In the genomic region with DNA sequence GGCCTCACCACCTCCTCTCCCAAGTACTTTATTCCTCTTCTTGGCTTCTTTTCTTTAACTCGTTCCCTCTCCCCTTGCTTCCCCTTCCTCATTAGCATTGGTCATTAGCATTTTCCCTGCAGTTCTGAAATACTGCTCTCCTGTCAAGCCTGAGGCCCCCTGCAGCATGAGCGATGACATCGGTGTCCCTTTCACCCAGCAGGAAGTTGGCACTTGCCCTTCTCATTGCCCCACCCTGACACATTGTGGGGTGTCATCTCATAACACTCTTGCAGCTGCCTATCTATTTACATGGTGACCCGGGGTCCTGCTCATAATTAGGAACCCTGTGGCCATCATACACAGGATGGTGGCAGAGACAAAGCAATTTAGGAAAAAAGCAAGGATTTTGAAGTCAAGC, we compare ENCODE assay signal across 16 cellular contexts.
"Had no signal": no experiment of that assay in that cellular context is flagged by ENCODE, and none has a peak within 500 bp of the region (broad histone marks: within the 10 kb centered on the region; RNA-seq: fewer than 3 reads in every experiment).

No MANE protein-coding gene starts in this region.

- H3K27me3 ChIP-seq: esophagus squamous epithelium had no signal

- H3K4me1 ChIP-seq: parathyroid adenoma, spleen had no signal

- H3K27ac Mint-ChIP-seq: activated naive CD8-positive, alpha-beta T cell; activated T-cell treated with anti-CD3 and anti-CD28 coated beads, Interleukin-2, amount 50 U/mL, for 72 hours; naive thymus-derived CD8-positive, alpha-beta T cell; stimulated activated memory B cell treated with anti-CD40 and anti-IgM and Interleukin-4, amounts not matched to agents 10 μg/mL and 1 μg/mL and 100 μg/mL, for 72 hours; T-helper 1 cell treated with Interleukin-12 subunit alpha and Interleukin-12 subunit beta and Interleukin-4 antibody, amounts not matched to agents 30 μg/mL and 1 μg/mL, for 36 hours had no signal

- ATAC-seq: activated T-cell treated with anti-CD3 and anti-CD28 coated beads, Interleukin-2, amount 50 U/mL, for 72 hours; left cardiac atrium; naive thymus-derived CD8-positive, alpha-beta T cell; stimulated activated memory B cell treated with anti-CD40 and anti-IgM and Interleukin-4, amounts not matched to agents 10 μg/mL and 1 μg/mL and 100 μg/mL, for 72 hours had no signal

- H3K4me3 Mint-ChIP-seq: activated naive CD8-positive, alpha-beta T cell; activated T-cell treated with anti-CD3 and anti-CD28 coated beads, Interleukin-2, amount 50 U/mL, for 72 hours; naive thymus-derived CD8-positive, alpha-beta T cell; stimulated activated memory B cell treated with anti-CD40 and anti-IgM and Interleukin-4, amounts not matched to agents 10 μg/mL and 1 μg/mL and 100 μg/mL, for 72 hours; T-helper 1 cell treated with Interleukin-12 subunit alpha and Interleukin-12 subunit beta and Interleukin-4 antibody, amounts not matched to agents 30 μg/mL and 1 μg/mL, for 36 hours had no signal

- H3K4me3 ChIP-seq: esophagus squamous epithelium, spleen, thoracic aorta had no signal

- H3K27ac ChIP-seq: esophagus squamous epithelium, parathyroid adenoma, spleen, thoracic aorta had no signal

- DNase-seq: activated CD4-positive, CD25-positive, alpha-beta regulatory T cell treated with anti-CD3 and anti-CD28 coated beads, Interleukin-2, amount 50 U/mL, for 72 hours; activated CD8-positive, alpha-beta memory T cell treated with anti-CD3 and anti-CD28 coated beads for 24 hours; activated CD8-positive, alpha-beta memory T cell treated with anti-CD3 and anti-CD28 coated beads, Interleukin-2, amount 50 U/mL, for 48 hours; activated gamma-delta T cell treated with Interleukin-2 at 50 U/mL for 16 hours; activated T-cell treated with anti-CD3 and anti-CD28 coated beads, Interleukin-2, amount 50 U/mL, for 72 hours; effector memory CD4-positive, alpha-beta T cell; esophagus squamous epithelium; left cardiac atrium; naive thymus-derived CD8-positive, alpha-beta T cell; spleen; stimulated activated CD4-positive, alpha-beta T cell treated with anti-CD3 and anti-CD28 coated beads, Interleukin-4, amount 100 ng/mL, for 4 hours had no signal

- H3K9me3 Mint-ChIP-seq: activated T-cell treated with anti-CD3 and anti-CD28 coated beads, Interleukin-2, amount 50 U/mL, for 72 hours; naive thymus-derived CD8-positive, alpha-beta T cell; T-helper 1 cell treated with Interleukin-12 subunit alpha and Interleukin-12 subunit beta and Interleukin-4 antibody, amounts not matched to agents 30 μg/mL and 1 μg/mL, for 36 hours had no signal

- H3K27me3 Mint-ChIP-seq: activated naive CD8-positive, alpha-beta T cell; stimulated activated memory B cell treated with anti-CD40 and anti-IgM and Interleukin-4, amounts not matched to agents 10 μg/mL and 1 μg/mL and 100 μg/mL, for 72 hours had no signal

- H3K36me3 ChIP-seq: esophagus squamous epithelium, spleen, thoracic aorta had no signal

- H3K36me3 Mint-ChIP-seq: activated naive CD8-positive, alpha-beta T cell; naive thymus-derived CD8-positive, alpha-beta T cell; stimulated activated memory B cell treated with anti-CD40 and anti-IgM and Interleukin-4, amounts not matched to agents 10 μg/mL and 1 μg/mL and 100 μg/mL, for 72 hours had no signal

- H3K4me1 Mint-ChIP-seq: stimulated activated memory B cell treated with anti-CD40 and anti-IgM and Interleukin-4, amounts not matched to agents 10 μg/mL and 1 μg/mL and 100 μg/mL, for 72 hours had no signal

- H3K9me3 ChIP-seq: esophagus squamous epithelium, spleen, thoracic aorta had no signal
